Comparison of ENCODE assay signal across 1 cellular context in genomic region chr19:47444388-47444821, GRCh38.
A peak's percentile ranks its signal among the peaks of the same experiment; 100 is the strongest.
TF ChIP-seq lines count a peak whose summit lies in the region.

No MANE protein-coding gene starts in this region.

TF ChIP-seq in HepG2, 621 proteins besides CTCF, POLR2A, EP300 and RAD21 (continues in another document):
- TF ChIP-seq ARID5B (CRISPR knock-in tag; IDR thresholded peaks at IDR 0.05) (0 out of 2 replicates have a peak, but pooled peaks have one; percentile 22), SMAD3 (CRISPR knock-in tag; IDR thresholded peaks at IDR 0.05) (0 out of 2 replicates have a peak, but pooled peaks have one; percentile 43), ZBTB7A (CRISPR knock-in tag; IDR thresholded peaks at IDR 0.05) (0 out of 2 replicates have a peak, but pooled peaks have one; percentile 40), HBP1 (CRISPR knock-in tag; IDR thresholded peaks at IDR 0.05; ENCODE audit: low read depth) (0 out of 2 replicates have a peak, but pooled peaks have one; percentile 59), CBX2 (IDR thresholded peaks at IDR 0.05; ENCODE audit: low read depth, low read length) (no peak), CBX2 (CRISPR knock-in tag; IDR thresholded peaks at IDR 0.05; ENCODE audit: low read depth) (no peak), PATZ1 (CRISPR knock-in tag; IDR thresholded peaks at IDR 0.05) (0 out of 2 replicates have a peak, but pooled peaks have one; percentile 19), GABPB1 (CRISPR knock-in tag; IDR thresholded peaks at IDR 0.05) (peak; percentile 28; the same call in 1 of the 2 replicates), ZBTB26 (CRISPR knock-in tag; IDR thresholded peaks at IDR 0.05; ENCODE audit: borderline replicate concordance) (peak; percentile 58; the same call in 1 of the 2 replicates), HOXA5 (CRISPR knock-in tag; IDR thresholded peaks at IDR 0.05) (0 out of 2 replicates have a peak, but pooled peaks have one; percentile 20), JUND (CRISPR knock-in tag; IDR thresholded peaks at IDR 0.05) (0 out of 2 replicates have a peak, but pooled peaks have one; percentile 20), ZNF792 (CRISPR knock-in tag; IDR thresholded peaks at IDR 0.05) (0 out of 2 replicates have a peak, but pooled peaks have one; percentile 46), MIER3 (CRISPR knock-in tag; IDR thresholded peaks at IDR 0.05; ENCODE audit: borderline replicate concordance) (no peak), ZNF225 (CRISPR knock-in tag; IDR thresholded peaks at IDR 0.05) (peak; percentile 53; the same call in 1 of the 2 replicates), KDM2A (CRISPR knock-in tag; IDR thresholded peaks at IDR 0.05; ENCODE audit: borderline replicate concordance, low read depth) (peak; percentile 43; the same call in 1 of the 2 replicates), BORCS8-MEF2B (CRISPR knock-in tag; IDR thresholded peaks at IDR 0.05) (peak; percentile 44; the same call in 1 of the 2 replicates), ARID4A (CRISPR knock-in tag; IDR thresholded peaks at IDR 0.05; ENCODE audit: borderline replicate concordance) (peak; percentile 22; the same call in 1 of the 2 replicates), ZNF674 (CRISPR knock-in tag; IDR thresholded peaks at IDR 0.05; ENCODE audit: low read depth) (no peak), IKZF5 (CRISPR knock-in tag; IDR thresholded peaks at IDR 0.05) (0 out of 2 replicates have a peak, but pooled peaks have one; percentile 22), ZNF781 (CRISPR knock-in tag; IDR thresholded peaks at IDR 0.05; ENCODE audit: borderline replicate concordance, not compliant biosample characterization) (peak; percentile 26), ZFP1 (CRISPR knock-in tag; IDR thresholded peaks at IDR 0.05) (no peak), SMYD3 (CRISPR knock-in tag; IDR thresholded peaks at IDR 0.05) (no peak), MXD4 (CRISPR knock-in tag; IDR thresholded peaks at IDR 0.05) (peak; percentile 26; the same call in 1 of the 2 replicates), KLF6 (CRISPR knock-in tag; IDR thresholded peaks at IDR 0.05) (0 out of 2 replicates have a peak, but pooled peaks have one; percentile 58), NFAT5 (CRISPR knock-in tag; IDR thresholded peaks at IDR 0.05) (peak; percentile 32; the same call in 1 of the 2 replicates), SALL1 (CRISPR knock-in tag; IDR thresholded peaks at IDR 0.05) (peak; percentile 72), FOSL2 (CRISPR knock-in tag; IDR thresholded peaks at IDR 0.05) (0 out of 2 replicates have a peak, but pooled peaks have one; percentile 20), HES4 (CRISPR knock-in tag; IDR thresholded peaks at IDR 0.05; ENCODE audit: borderline replicate concordance) (peak; percentile 58; the same call in 1 of the 2 replicates), ZNF790 (CRISPR knock-in tag; IDR thresholded peaks at IDR 0.05; ENCODE audit: borderline replicate concordance) (peak; percentile 48; the same call in 1 of the 2 replicates), ZNF24 (IDR thresholded peaks at IDR 0.05) (no peak), AHR (CRISPR knock-in tag; IDR thresholded peaks at IDR 0.05) (0 out of 2 replicates have a peak, but pooled peaks have one; percentile 41), KLF16 (CRISPR knock-in tag; IDR thresholded peaks at IDR 0.05) (0 out of 4 replicates have a peak, but pooled peaks of 1 of the 2 experiments have one; percentile 47), SOX6 (IDR thresholded peaks at IDR 0.05) (no peak), SOX6 (CRISPR knock-in tag; IDR thresholded peaks at IDR 0.05) (no peak), TFE3 (CRISPR knock-in tag; IDR thresholded peaks at IDR 0.05) (0 out of 2 replicates have a peak, but pooled peaks have one; percentile 15)
